14 cellular contexts compared by ENCODE assay signal in the genomic region with DNA sequence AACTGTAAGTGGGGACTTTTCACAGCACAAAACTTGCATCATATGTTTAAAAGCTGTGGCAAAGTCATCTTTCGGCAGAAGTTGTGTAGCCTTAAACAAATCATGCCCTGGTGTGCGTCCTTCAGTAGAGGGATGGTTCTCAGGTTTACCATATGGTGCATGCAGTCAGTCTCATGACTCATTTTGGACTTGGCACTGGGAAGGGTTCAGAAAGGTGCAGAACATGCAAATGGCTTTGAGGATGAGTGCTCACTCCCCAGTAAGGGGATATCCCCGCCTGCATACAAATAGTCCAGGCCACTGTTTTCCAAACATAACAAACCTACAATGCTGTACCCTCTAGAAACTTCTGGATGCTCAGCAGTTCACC.
DNase-seq lines count a peak whose midpoint lies in the region; ATAC-seq, FAIRE-seq and TF ChIP-seq lines count a peak whose summit lies in the region.
"Had no signal": no experiment of that assay in that cellular context is flagged by ENCODE, and none has a peak within 500 bp of the region (broad histone marks: within the 10 kb centered on the region; RNA-seq: fewer than 3 reads in every experiment).

No MANE protein-coding gene starts in this region.

- H3K9me3 Mint-ChIP-seq in GM23338: no peaks in the 10 kb centered on the region
- H3K9me3 Mint-ChIP-seq: stimulated activated naive CD8-positive, alpha-beta T cell treated with anti-CD3 and anti-CD28 coated beads, Interleukin-15, Interleukin-2, amounts not matched to agents 100 ng/mL and 50 ng/mL, for 24 hours had no signal

- H4K20me1 ChIP-seq in GM23338 (replicated peaks; ENCODE audit: insufficient read depth): no peaks in the 10 kb centered on the region

- H3K27me3 ChIP-seq in sigmoid colon (no peaks in the 10 kb centered on the region), GM23338 (ENCODE audit: insufficient read depth) (no peaks in the 10 kb centered on the region)

- H3K4me2 ChIP-seq in GM23338: no peak overlapping the region

- no peaks in the 10 kb centered on the region for H3K36me3 Mint-ChIP-seq in GM23338 (ENCODE audit: low read depth)
- H3K36me3 Mint-ChIP-seq: natural killer cell had no signal

- no peaks in the 10 kb centered on the region for H3K79me2 ChIP-seq in GM23338 (replicated peaks; ENCODE audit: insufficient read depth)

- H3K9me3 ChIP-seq in sigmoid colon: no peaks in the 10 kb centered on the region

- peaks cover 3% of the 10 kb centered on the region for H3K27me3 Mint-ChIP-seq in GM23338 (ENCODE audit: insufficient read depth, low read depth, poor library complexity)

- intact Hi-C loops in sigmoid colon (cut with DNase I): no loop called here

- H3K27ac Mint-ChIP-seq in GM23338: no peak overlapping the region
- H3K27ac Mint-ChIP-seq: activated CD8-positive, alpha-beta T cell treated with anti-CD3 and anti-CD28 coated beads, Interleukin-2, amount 10 ng/mL, durations not matched to agents 7 days and 5 days; natural killer cell; stimulated activated naive CD8-positive, alpha-beta T cell treated with anti-CD3 and anti-CD28 coated beads, Interleukin-15, Interleukin-2, amounts not matched to agents 100 ng/mL and 50 ng/mL, for 24 hours had no signal

- FAIRE-seq in GM12891 (lab: Jason Lieb, UNC): peak; percentile 55
- FAIRE-seq: endometrium had no signal

- H3F3A ChIP-seq in GM23338 (replicated peaks; ENCODE audit: low read depth): no peaks in the 10 kb centered on the region

- no peaks in the 10 kb centered on the region for H3K4me1 ChIP-seq in sigmoid colon
- H3K4me1 ChIP-seq in GM23338 (ENCODE audit: insufficient read depth): no peaks in the 10 kb centered on the region

- H3K36me3 ChIP-seq in sigmoid colon (no peaks in the 10 kb centered on the region), GM23338 (ENCODE audit: insufficient read depth) (no peaks in the 10 kb centered on the region)

- peaks cover 8% of the 10 kb centered on the region for H3K4me1 Mint-ChIP-seq in GM23338
- H3K4me1 Mint-ChIP-seq: natural killer cell had no signal

- H3K27ac ChIP-seq in sigmoid colon (no peak overlapping the region), GM23338 (ENCODE audit: low read depth) (no peak overlapping the region)

- ATAC-seq in GM19397 (IDR thresholded peaks at IDR 0.05; ENCODE audit: unreplicated experiment) (peak; percentile 81), HG02852 (IDR thresholded peaks at IDR 0.05; ENCODE audit: unreplicated experiment) (peak; percentile 94), HG03558 (IDR thresholded peaks at IDR 0.05; ENCODE audit: extremely low read depth, unreplicated experiment) (peak; percentile 81), GM23338 (no peak)
- ATAC-seq: activated CD8-positive, alpha-beta T cell treated with anti-CD3 and anti-CD28 coated beads, Interleukin-2, amount 10 ng/mL, durations not matched to agents 7 days and 5 days; natural killer cell had no signal

- no peak overlapping the region for H3K4me3 ChIP-seq in sigmoid colon
- H3K4me3 ChIP-seq in GM23338: no peak overlapping the region

- TF ChIP-seq POLR2A in GM12891 (IDR thresholded peaks at IDR 0.05; ENCODE audit: low read depth, low read length): no peak
- TF ChIP-seq POLR2A in sigmoid colon (IDR thresholded peaks at IDR 0.05): no peak

- no peak for DNase-seq in GM12891 (ENCODE audit: insufficient read length, low spot score)
- no peak for DNase-seq in sigmoid colon
- no peak for DNase-seq in NCI-H1417 treated with DMSO at 0.1 percent for 48 hours (lab: John Stamatoyannopoulos, UW)
- no peak for DNase-seq in GOT3 (lab: John Stamatoyannopoulos, UW)
- DNase-seq in GM23338 (ENCODE audit: low spot score): no peak
- DNase-seq: activated CD8-positive, alpha-beta T cell treated with anti-CD3 and anti-CD28 coated beads, Interleukin-2, amount 10 ng/mL, durations not matched to agents 7 days and 5 days; amniotic stem cell; natural killer cell; stimulated activated CD4-positive, alpha-beta T cell treated with anti-CD3 and anti-CD28 coated beads, Interleukin-12 subunit alpha, Interleukin-12 subunit beta, amount 100 ng/mL, for 4 hours had no signal

- no peak for TF ChIP-seq CTCF in sigmoid colon (IDR thresholded peaks at IDR 0.05)
- TF ChIP-seq CTCF in GM23338 (conservative IDR thresholded peaks at IDR 0.05; ENCODE audit: low read depth in 2 of 2): no peak

- no peak overlapping the region for H2AFZ ChIP-seq in GM23338

- 81 to 84% methylated on average over 3 of the region's 3 CpGs for WGBS in sigmoid colon, 2 donors

- no peaks in the 10 kb centered on the region; the same call in 1 of the 2 replicates for H3K9me2 ChIP-seq in GM23338 (ENCODE audit: insufficient read depth)

- TF ChIP-seq EP300 in sigmoid colon (IDR thresholded peaks at IDR 0.05): no peak

- H3K4me3 Mint-ChIP-seq in GM23338: no peak overlapping the region
- H3K4me3 Mint-ChIP-seq: activated CD8-positive, alpha-beta T cell treated with anti-CD3 and anti-CD28 coated beads, Interleukin-2, amount 10 ng/mL, durations not matched to agents 7 days and 5 days; natural killer cell; stimulated activated naive CD8-positive, alpha-beta T cell treated with anti-CD3 and anti-CD28 coated beads, Interleukin-15, Interleukin-2, amounts not matched to agents 100 ng/mL and 50 ng/mL, for 24 hours had no signal

TF ChIP-seq in GM12891, 5 proteins besides CTCF, POLR2A, EP300 and RAD21:
- TF ChIP-seq SPI1 (IDR thresholded peaks at IDR 0.05; ENCODE audit: low read depth, low read length) (no peak), PAX5 (IDR thresholded peaks at IDR 0.05; ENCODE audit: insufficient read depth, low read length, severe bottlenecking) (no peak), POLR2AphosphoS5 (IDR thresholded peaks at IDR 0.05; ENCODE audit: low read depth, low read length) (no peak), POU2F2 (IDR thresholded peaks at IDR 0.05; ENCODE audit: low read depth, low read length) (peak; percentile 97), TAF1 (IDR thresholded peaks at IDR 0.05; ENCODE audit: low read depth, low read length) (no peak)
TF ChIP-seq in GM12891: peak in this region for 1.

TF ChIP-seq in GM23338, 12 proteins besides CTCF, POLR2A, EP300 and RAD21:
- TF ChIP-seq POLR2AphosphoS5 (IDR thresholded peaks at IDR 0.05; ENCODE audit: low read depth) (no peak), NANOG (IDR thresholded peaks at IDR 0.05; ENCODE audit: borderline replicate concordance) (no peak), STAT1 (IDR thresholded peaks at IDR 0.05; ENCODE audit: unreplicated experiment) (no peak), ZNF331 (CRISPR knock-in tag; IDR thresholded peaks at IDR 0.05; ENCODE audit: low read depth) (no peak)
- TF ChIP-seq, protein P1, sequence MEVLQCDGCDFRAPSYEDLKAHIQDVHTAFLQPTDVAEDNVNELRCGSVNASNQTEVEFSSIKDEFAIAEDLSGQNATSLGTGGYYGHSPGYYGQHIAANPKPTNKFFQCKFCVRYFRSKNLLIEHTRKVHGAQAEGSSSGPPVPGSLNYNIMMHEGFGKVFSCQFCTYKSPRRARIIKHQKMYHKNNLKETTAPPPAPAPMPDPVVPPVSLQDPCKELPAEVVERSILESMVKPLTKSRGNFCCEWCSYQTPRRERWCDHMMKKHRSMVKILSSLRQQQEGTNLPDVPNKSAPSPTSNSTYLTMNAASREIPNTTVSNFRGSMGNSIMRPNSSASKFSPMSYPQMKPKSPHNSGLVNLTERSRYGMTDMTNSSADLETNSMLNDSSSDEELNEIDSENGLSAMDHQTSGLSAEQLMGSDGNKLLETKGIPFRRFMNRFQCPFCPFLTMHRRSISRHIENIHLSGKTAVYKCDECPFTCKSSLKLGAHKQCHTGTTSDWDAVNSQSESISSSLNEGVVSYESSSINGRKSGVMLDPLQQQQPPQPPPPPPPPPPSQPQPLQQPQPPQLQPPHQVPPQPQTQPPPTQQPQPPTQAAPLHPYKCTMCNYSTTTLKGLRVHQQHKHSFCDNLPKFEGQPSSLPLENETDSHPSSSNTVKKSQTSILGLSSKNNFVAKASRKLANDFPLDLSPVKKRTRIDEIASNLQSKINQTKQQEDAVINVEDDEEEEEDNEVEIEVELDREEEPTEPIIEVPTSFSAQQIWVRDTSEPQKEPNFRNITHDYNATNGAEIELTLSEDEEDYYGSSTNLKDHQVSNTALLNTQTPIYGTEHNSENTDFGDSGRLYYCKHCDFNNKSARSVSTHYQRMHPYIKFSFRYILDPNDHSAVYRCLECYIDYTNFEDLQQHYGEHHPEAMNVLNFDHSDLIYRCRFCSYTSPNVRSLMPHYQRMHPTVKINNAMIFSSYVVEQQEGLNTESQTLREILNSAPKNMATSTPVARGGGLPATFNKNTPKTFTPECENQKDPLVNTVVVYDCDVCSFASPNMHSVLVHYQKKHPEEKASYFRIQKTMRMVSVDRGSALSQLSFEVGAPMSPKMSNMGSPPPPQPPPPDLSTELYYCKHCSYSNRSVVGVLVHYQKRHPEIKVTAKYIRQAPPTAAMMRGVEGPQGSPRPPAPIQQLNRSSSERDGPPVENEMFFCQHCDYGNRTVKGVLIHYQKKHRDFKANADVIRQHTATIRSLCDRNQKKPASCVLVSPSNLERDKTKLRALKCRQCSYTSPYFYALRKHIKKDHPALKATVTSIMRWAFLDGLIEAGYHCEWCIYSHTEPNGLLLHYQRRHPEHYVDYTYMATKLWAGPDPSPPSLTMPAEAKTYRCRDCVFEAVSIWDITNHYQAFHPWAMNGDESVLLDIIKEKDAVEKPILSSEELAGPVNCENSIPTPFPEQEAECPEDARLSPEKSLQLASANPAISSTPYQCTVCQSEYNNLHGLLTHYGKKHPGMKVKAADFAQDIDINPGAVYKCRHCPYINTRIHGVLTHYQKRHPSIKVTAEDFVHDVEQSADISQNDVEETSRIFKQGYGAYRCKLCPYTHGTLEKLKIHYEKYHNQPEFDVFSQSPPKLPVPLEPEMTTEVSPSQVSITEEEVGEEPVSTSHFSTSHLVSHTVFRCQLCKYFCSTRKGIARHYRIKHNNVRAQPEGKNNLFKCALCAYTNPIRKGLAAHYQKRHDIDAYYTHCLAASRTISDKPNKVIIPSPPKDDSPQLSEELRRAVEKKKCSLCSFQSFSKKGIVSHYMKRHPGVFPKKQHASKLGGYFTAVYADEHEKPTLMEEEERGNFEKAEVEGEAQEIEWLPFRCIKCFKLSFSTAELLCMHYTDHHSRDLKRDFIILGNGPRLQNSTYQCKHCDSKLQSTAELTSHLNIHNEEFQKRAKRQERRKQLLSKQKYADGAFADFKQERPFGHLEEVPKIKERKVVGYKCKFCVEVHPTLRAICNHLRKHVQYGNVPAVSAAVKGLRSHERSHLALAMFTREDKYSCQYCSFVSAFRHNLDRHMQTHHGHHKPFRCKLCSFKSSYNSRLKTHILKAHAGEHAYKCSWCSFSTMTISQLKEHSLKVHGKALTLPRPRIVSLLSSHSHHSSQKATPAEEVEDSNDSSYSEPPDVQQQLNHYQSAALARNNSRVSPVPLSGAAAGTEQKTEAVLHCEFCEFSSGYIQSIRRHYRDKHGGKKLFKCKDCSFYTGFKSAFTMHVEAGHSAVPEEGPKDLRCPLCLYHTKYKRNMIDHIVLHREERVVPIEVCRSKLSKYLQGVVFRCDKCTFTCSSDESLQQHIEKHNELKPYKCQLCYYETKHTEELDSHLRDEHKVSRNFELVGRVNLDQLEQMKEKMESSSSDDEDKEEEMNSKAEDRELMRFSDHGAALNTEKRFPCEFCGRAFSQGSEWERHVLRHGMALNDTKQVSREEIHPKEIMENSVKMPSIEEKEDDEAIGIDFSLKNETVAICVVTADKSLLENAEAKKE (CRISPR knock-in tag; IDR thresholded peaks at IDR 0.05): no peak
